Comparison of ENCODE assay signal across 26 cellular contexts in the genomic region with DNA sequence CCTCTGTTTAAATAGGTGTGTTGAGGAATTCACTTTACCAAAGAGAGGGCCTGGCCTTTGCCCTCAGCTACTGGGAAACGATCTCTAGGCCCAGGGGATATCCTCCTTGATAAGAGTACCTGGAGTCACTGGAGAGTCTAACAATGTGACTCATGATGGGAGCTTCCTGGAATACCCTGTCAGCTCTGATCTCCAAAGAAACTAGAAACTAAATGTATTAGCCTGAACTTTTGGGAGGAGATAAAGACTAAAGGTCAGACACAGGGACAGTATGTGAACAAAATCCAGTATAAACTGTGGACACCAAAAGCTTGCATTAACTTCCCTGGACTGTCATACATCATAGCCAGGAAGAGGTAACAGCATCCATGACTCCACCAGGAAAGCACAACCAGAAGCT.
A peak's percentile ranks its signal among the peaks of the same experiment; 100 is the strongest.
DNase-seq lines count a peak whose midpoint lies in the region; FAIRE-seq and TF ChIP-seq lines count a peak whose summit lies in the region.
"Had no signal": no experiment of that assay in that cellular context is flagged by ENCODE, and none has a peak within 500 bp of the region (broad histone marks: within the 10 kb centered on the region; RNA-seq: fewer than 3 reads in every experiment).

No MANE protein-coding gene starts in this region.

- WGBS in hepatocyte (ENCODE audit: low lambda C conversion rate, missing lambda C conversion rate): 39% methylated on average over 1 of the region's 1 CpG
- WGBS in mesodermal cell (ENCODE audit: insufficient coverage in 2 of 2), 2 experiments: 60% methylated on average over 1 of the region's 1 CpG; no CpG with 5 or more reads in 1 of the 2 experiments

- no peak for FAIRE-seq in RCC 7860 (lab: Jason Lieb, UNC)
- FAIRE-seq: astrocyte, TTC549 had no signal

- peak; percentile 4 for DNase-seq in HPDE6-E6E7 (ENCODE audit: extremely low spot score)
- peak; percentile 7 for DNase-seq in RCC 7860 (ENCODE audit: low spot score)
- peak; percentile 5 for DNase-seq in hepatocyte (ENCODE audit: low spot score)
- no peak for DNase-seq in glomerular visceral epithelial cell (ENCODE audit: extremely low spot score)
- no peak for DNase-seq in DMS 273 treated with DMSO at 0.1 percent for 48 hours (lab: John Stamatoyannopoulos, UW)
- DNase-seq in cerebellar nuclear complex (lab: John Stamatoyannopoulos, UW): no peak
- DNase-seq: activated CD4-positive, alpha-beta memory T cell treated with anti-CD3 and anti-CD28 coated beads, Interleukin-2, amount 10 ng/mL, durations not matched to agents 7 days and 5 days; activated CD4-positive, CD25-positive, alpha-beta regulatory T cell treated with anti-CD3 and anti-CD28 coated beads, Interleukin-2, amount 50 U/mL, for 72 hours; activated CD8-positive, alpha-beta memory T cell treated with anti-CD3 and anti-CD28 coated beads, Interleukin-2, amount 50 U/mL, for 48 hours; activated effector memory CD4-positive, alpha-beta T cell treated with Interleukin-2 at 50 U/mL for 16 hours; activated naive CD8-positive, alpha-beta T cell treated with anti-CD3 and anti-CD28 coated beads for 36 hours; central memory CD4-positive, alpha-beta T cell; kidney; MM.1S; NCI-H1417 treated with DMSO at 0.1 percent for 48 hours; NCI-H446; posterior cingulate gyrus; right cardiac atrium; stimulated activated CD4-positive, alpha-beta T cell treated with anti-CD3 and anti-CD28 coated beads, Interleukin-2, amount 100 ng/mL, for 48 hours; upper lobe of left lung had no signal

- H3K4me1 ChIP-seq in hepatocyte (ENCODE audit: insufficient read depth): no peaks in the 10 kb centered on the region
- H3K4me1 ChIP-seq in mesodermal cell (ENCODE audit: control insufficient read depth, insufficient read depth, low read length, poor library complexity, severe bottlenecking): peaks cover 5% of the 10 kb centered on the region
- H3K4me1 ChIP-seq: neural progenitor cell had no signal

- no peaks in the 10 kb centered on the region for H3K79me2 ChIP-seq in hepatocyte

- no peaks in the 10 kb centered on the region for H3K27me3 ChIP-seq in hepatocyte
- H3K27me3 ChIP-seq: neural progenitor cell, upper lobe of left lung had no signal

- H3K9me3 ChIP-seq in hepatocyte (ENCODE audit: low read depth) (no peaks in the 10 kb centered on the region), mesodermal cell (ENCODE audit: control insufficient read depth, low read length) (no peaks in the 10 kb centered on the region)
- H3K9me3 ChIP-seq: upper lobe of left lung had no signal

- H3K4me2 ChIP-seq in hepatocyte: no peak overlapping the region
- H3K4me2 ChIP-seq: GM23338, neural progenitor cell had no signal

- H2AFZ ChIP-seq in hepatocyte: no peak overlapping the region
- H2AFZ ChIP-seq: GM23338, neural progenitor cell had no signal

- H3K27ac ChIP-seq in hepatocyte (no peak overlapping the region), mesodermal cell (ENCODE audit: low read depth, low read length, severe bottlenecking) (peak overlapping the region; percentile 2)
- H3K27ac ChIP-seq: neural progenitor cell, SK-N-MC, upper lobe of left lung had no signal

- H3K9me2 ChIP-seq in hepatocyte (replicated peaks; ENCODE audit: insufficient read depth): no peaks in the 10 kb centered on the region

- H4K20me1 ChIP-seq in hepatocyte (ENCODE audit: insufficient read depth, poor library complexity, severe bottlenecking): no peaks in the 10 kb centered on the region

- no peak for TF ChIP-seq CTCF in hepatocyte (IDR thresholded peaks at IDR 0.05; ENCODE audit: poor library complexity)

- H3K36me3 ChIP-seq in hepatocyte (replicated peaks; ENCODE audit: insufficient read depth, low read depth) (no peaks in the 10 kb centered on the region), mesodermal cell (ENCODE audit: control insufficient read depth, insufficient read depth, low read length) (no peaks in the 10 kb centered on the region)
- H3K36me3 ChIP-seq: neural progenitor cell, upper lobe of left lung had no signal

- H3K4me3 ChIP-seq in hepatocyte (no peak overlapping the region), mesodermal cell (ENCODE audit: extremely low read depth, insufficient read depth, low read length, poor library complexity, severe bottlenecking) (no peak overlapping the region)
- H3K4me3 ChIP-seq: GM23338, neural progenitor cell, SK-N-MC, upper lobe of left lung had no signal

Comparison
In these comparisons a context has a peak if more than half of its experiments do, and no peak if none do; other contexts are left out.
1. DNase-seq: peak in HPDE6-E6E7 (single experiment), RCC 7860 (single experiment) and hepatocyte (single experiment); none in glomerular visceral epithelial cell (single experiment), DMS 273 treated with DMSO at 0.1 percent for 48 hours (single experiment) and cerebellar nuclear complex (0 of 2).